ENCODE assay signal across 18 cellular contexts in genomic region chr14:102796661-102797190, GRCh38.
"Had no signal": no experiment of that assay in that cellular context is flagged by ENCODE, and none has a peak within 500 bp of the region (broad histone marks: within the 10 kb centered on the region; RNA-seq: fewer than 3 reads in every experiment).

No MANE protein-coding gene starts in this region.

- H3K4me3 ChIP-seq: adrenal gland, body of pancreas, gastroesophageal sphincter, right atrium auricular region, skin epidermis, upper lobe of left lung had no signal

- H3K36me3 ChIP-seq: adrenal gland, gastroesophageal sphincter, right atrium auricular region, upper lobe of left lung had no signal

- H3K27ac Mint-ChIP-seq: activated naive CD4-positive, alpha-beta T cell treated with anti-CD3 and anti-CD28 coated beads for 36 hours; activated T-helper 1 cell treated with anti-CD3 and anti-CD28 coated beads, Interleukin-12 subunit alpha, Interleukin-12 subunit beta, Interleukin-2, Interleukin-4 antibody, amounts not matched to agents 30 ng/mL and 10 ng/mL and 1 ng/mL, durations not matched to agents 14 hours and 24 hours and 36 hours had no signal

- H3K27ac ChIP-seq: adrenal gland, body of pancreas, gastroesophageal sphincter, right atrium auricular region, upper lobe of left lung had no signal

- FAIRE-seq: TTC549 had no signal

- DNase-seq: activated CD4-positive, alpha-beta T cell treated with anti-CD3 and anti-CD28 coated beads, Interleukin-2, amount 50 U/mL, for 1 hour; activated CD4-positive, CD25-positive, alpha-beta regulatory T cell; activated naive CD4-positive, alpha-beta T cell treated with anti-CD3 and anti-CD28 coated beads for 36 hours; adrenal gland; body of pancreas; central memory CD4-positive, alpha-beta T cell; cortex of kidney; effector CD8-positive, alpha-beta T cell; left ventricle myocardium superior; stimulated activated naive CD4-positive, alpha-beta T cell; T-helper 2 cell; upper lobe of left lung had no signal

- H3K9me3 ChIP-seq: adrenal gland, body of pancreas, gastroesophageal sphincter, right atrium auricular region, upper lobe of left lung had no signal

- H3K4me1 ChIP-seq: right atrium auricular region had no signal

- H3K27me3 ChIP-seq: adrenal gland, body of pancreas, gastroesophageal sphincter, right atrium auricular region, upper lobe of left lung had no signal

- ATAC-seq: body of pancreas, gastroesophageal sphincter, left ventricle myocardium superior had no signal

- H3K4me3 Mint-ChIP-seq: activated naive CD4-positive, alpha-beta T cell treated with anti-CD3 and anti-CD28 coated beads for 36 hours; activated T-helper 1 cell treated with anti-CD3 and anti-CD28 coated beads, Interleukin-12 subunit alpha, Interleukin-12 subunit beta, Interleukin-2, Interleukin-4 antibody, amounts not matched to agents 30 ng/mL and 10 ng/mL and 1 ng/mL, durations not matched to agents 14 hours and 24 hours and 36 hours; neural crest cell had no signal
